Comparison of ENCODE assay signal across 15 cellular contexts in genomic region chr12:52521175-52521574, GRCh38. TPM values are rescaled to one million over a fixed set of nuclear protein-coding genes. Genes with fewer than 3 reads are reported as not detected.
A peak's percentile ranks its signal among the peaks of the same experiment; 100 is the strongest.
DNase-seq lines count a peak whose midpoint lies in the region; ATAC-seq and TF ChIP-seq lines count a peak whose summit lies in the region.
"Had no signal": no experiment of that assay in that cellular context is flagged by ENCODE, and none has a peak within 500 bp of the region (broad histone marks: within the 10 kb centered on the region; RNA-seq: fewer than 3 reads in every experiment).

No MANE protein-coding gene starts in this region.

- H3K9me3 ChIP-seq in mammary epithelial cell (replicated peaks; ENCODE audit: insufficient read depth, low read length), result no peaks in the 10 kb centered on the region
- H3K9me3 ChIP-seq: tibial nerve had no signal

- H3K18ac ChIP-seq in mesendoderm (ENCODE audit: low read length), result no peak overlapping the region

- BruUV-seq in mammary epithelial cell (replicated peaks; lab: Mats Ljungman, UMichigan), result no TSS peak

- H3K4me2 ChIP-seq in mammary epithelial cell (ENCODE audit: insufficient read depth, low read depth, low read length), result peak overlapping the region; percentile 73
- no peak overlapping the region for H3K4me2 ChIP-seq in mesendoderm (ENCODE audit: low read length)

- H2BK15ac ChIP-seq in mesendoderm (replicated peaks; ENCODE audit: low read depth), result no peak overlapping the region

- H2AFZ ChIP-seq in mammary epithelial cell (ENCODE audit: low read depth, low read length), result no peak overlapping the region

- H3K9ac ChIP-seq in mammary epithelial cell (ENCODE audit: insufficient read depth, low read length) (peak overlapping the region; percentile 98), mesendoderm (ENCODE audit: low read length) (no peak overlapping the region)

- H3K4ac ChIP-seq in mesendoderm (ENCODE audit: low read depth, low read length), result no peak overlapping the region

- no peak overlapping the region for H4K8ac ChIP-seq in mesendoderm (ENCODE audit: low read depth, low read length)

- H3K4me1 ChIP-seq in mammary epithelial cell (ENCODE audit: insufficient read depth, low read length) (peaks cover 64% of the 10 kb centered on the region), mesendoderm (ENCODE audit: control insufficient read depth, low read depth, low read length) (no peaks in the 10 kb centered on the region)

- no peak for TF ChIP-seq CTCF in mammary epithelial cell (conservative IDR thresholded peaks at IDR 0.05 in 1 of 2, IDR thresholded peaks at IDR 0.05 in 1 of 2; ENCODE audit: extremely low read depth in 1 of 2, insufficient read depth in 1 of 2, low read depth in 1 of 2, low read length in 2 of 2)

- H3K36me3 ChIP-seq in mammary epithelial cell (ENCODE audit: insufficient read depth, low read length), result peaks cover 24% of the 10 kb centered on the region
- no peaks in the 10 kb centered on the region for H3K36me3 ChIP-seq in mesendoderm (ENCODE audit: control insufficient read depth, insufficient read depth, low read length)
- H3K36me3 ChIP-seq: tibial nerve had no signal

- H2BK120ac ChIP-seq in mesendoderm (ENCODE audit: low read depth, low read length), result no peak overlapping the region

- dilution Hi-C loops in mammary epithelial cell (cut with HindIII; ENCODE audit: low sequenced_read_pairs), result no loop called here

- H3K23ac ChIP-seq in mesendoderm (ENCODE audit: low read length), result no peak overlapping the region

- intact Hi-C loops in cardiac septum (cut with DNase I) (no loop called here), Right ventricle myocardium superior (cut with DNase I) (no loop called here), mammary epithelial cell (cut with micrococcal nuclease) (loop anchor here (1.0 to 10.0 kb wide), 6 partner anchors 79 to 464 kb away; partner anchors contain the start of genes KRT3 and KRT7)

- H2BK5ac ChIP-seq in mesendoderm (ENCODE audit: low read length), result no peak overlapping the region

- CTCF ChIA-PET in mammary epithelial cell (lab: Charles Lee; ENCODE audit: low non-redundant PET), result interaction anchor here (0.8 to 1.0 kb wide), 2 partner anchors 78 to 126 kb away, joined by 3 to 4 read pairs; no protein-coding TSS in a partner anchor

- no peak overlapping the region for H2AK5ac ChIP-seq in mesendoderm (ENCODE audit: low read length)

- peaks cover 9% of the 10 kb centered on the region for H4K20me1 ChIP-seq in mammary epithelial cell (ENCODE audit: insufficient read depth, low read length)

- H3K79me1 ChIP-seq in mesendoderm (ENCODE audit: low read length), result no peaks in the 10 kb centered on the region

- WGBS in mammary epithelial cell (ENCODE audit: low coverage, missing lambda C conversion rate), result 2% methylated on average over 7 of the region's 10 CpGs
- WGBS in mesendoderm (ENCODE audit: extremely low coverage, insufficient coverage, low lambda C conversion rate), result no CpG with 5 or more reads among the region's 10 CpGs

- in situ Hi-C loops in mammary epithelial cell (cut with MboI; ENCODE audit: low sequenced_read_pairs in 2 of 2), result loop anchor here (5.0 to 10.0 kb wide), 2 partner anchors 356 to 376 kb away; no protein-coding TSS in a partner anchor

- H3K56ac ChIP-seq in mesendoderm (ENCODE audit: low read length), result no peak overlapping the region

- no peak for ATAC-seq in Right ventricle myocardium superior (ENCODE audit: poor library complexity)
- ATAC-seq in GM21619 (IDR thresholded peaks at IDR 0.05; ENCODE audit: unreplicated experiment), result no peak
- no peak for ATAC-seq in SK-N-SH treated with all-trans-retinoic acid at 6 μM for 48 hours
- ATAC-seq in HG02610 (IDR thresholded peaks at IDR 0.05; ENCODE audit: unreplicated experiment), result no peak
- ATAC-seq in HG03025 (IDR thresholded peaks at IDR 0.05; ENCODE audit: low FRiP score, unreplicated experiment), result no peak
- ATAC-seq: naive thymus-derived CD4-positive, alpha-beta T cell had no signal

- H4K5ac ChIP-seq in mesendoderm (ENCODE audit: low read length), result no peak overlapping the region

- DNase-seq in cardiac septum (ENCODE audit: low spot score) (peak; percentile 22), Right ventricle myocardium superior (no peak), mammary epithelial cell (peak; percentile 95), mesendoderm (peak; percentile 70)
- DNase-seq: activated naive CD8-positive, alpha-beta T cell treated with anti-CD3 and anti-CD28 coated beads for 36 hours; GOT3; NCI-H1105 treated with DMSO at 0.1 percent for 48 hours; NCI-H526; SIG-M5 had no signal

- H3K4me3 ChIP-seq in mammary epithelial cell (replicated peaks in 1 of 3; ENCODE audit: insufficient read depth in 1 of 3, low read depth in 2 of 3, low read length in 3 of 3), result peak overlapping the region; percentile 35 to 79 (median 44)
- H3K4me3 ChIP-seq in mesendoderm (ENCODE audit: low read length), result no peak overlapping the region
- H3K4me3 ChIP-seq: tibial nerve had no signal

- H3K27ac ChIP-seq in mammary epithelial cell (ENCODE audit: insufficient read depth, low read depth, low read length) (peak overlapping the region; percentile 99), mesendoderm (ENCODE audit: low read depth, low read length) (no peak overlapping the region)

- H3K27me3 ChIP-seq in mammary epithelial cell (ENCODE audit: insufficient read depth, low read length) (no peaks in the 10 kb centered on the region), mesendoderm (ENCODE audit: insufficient read depth, low read length, poor library complexity) (no peaks in the 10 kb centered on the region)
- H3K27me3 ChIP-seq: tibial nerve had no signal

- H3K79me2 ChIP-seq in mammary epithelial cell (ENCODE audit: insufficient read depth, low read length) (peaks cover 45% of the 10 kb centered on the region), mesendoderm (ENCODE audit: control insufficient read depth, insufficient read depth, low read length) (no peaks in the 10 kb centered on the region)

TF ChIP-seq in SK-N-SH treated with all-trans-retinoic acid at 6 μM for 48 hours, 23 proteins besides CTCF, POLR2A, EP300 and RAD21:
- no peak for TF ChIP-seq TOX (CRISPR knock-in tag; IDR thresholded peaks at IDR 0.05; ENCODE audit: borderline replicate concordance)
- no peak for TF ChIP-seq ZNF70 (CRISPR knock-in tag; IDR thresholded peaks at IDR 0.05)
- TF ChIP-seq ARNTL (CRISPR knock-in tag; IDR thresholded peaks at IDR 0.05; ENCODE audit: borderline replicate concordance, low read depth), result no peak
- TF ChIP-seq CSDC2 (CRISPR knock-in tag; IDR thresholded peaks at IDR 0.05), result no peak
- no peak for TF ChIP-seq TSHZ2 (CRISPR knock-in tag; IDR thresholded peaks at IDR 0.05)
- no peak for TF ChIP-seq ISL1 (CRISPR knock-in tag; IDR thresholded peaks at IDR 0.05)
- TF ChIP-seq ZFP3 (CRISPR knock-in tag; IDR thresholded peaks at IDR 0.05), result no peak

RNA-seq across cellular contexts. Expression of gene KRT5, which starts 1.0 kb away (rescaled TPM):
- total RNA-seq in cardiac septum, result not detected
- not detected for total RNA-seq in Right ventricle myocardium superior
- 1,000 to 10,000 TPM; 7,365 to 9,297 TPM for total RNA-seq in mammary epithelial cell
- 8,158 TPM for polyA plus RNA-seq in mammary epithelial cell
- polyA minus RNA-seq in mammary epithelial cell, result 8,553 TPM
- 0.04 TPM for polyA plus RNA-seq in mesendoderm (2013, experiment 1 of 2)
- 0.03 TPM for polyA plus RNA-seq in mesendoderm (2013, experiment 2 of 2)
- total RNA-seq: activated naive CD8-positive, alpha-beta T cell treated with anti-CD3 and anti-CD28 coated beads for 36 hours had no signal
- polyA plus RNA-seq: naive thymus-derived CD4-positive, alpha-beta T cell had no signal

RNA-seq across cellular contexts. Expression of gene KRT6A, which starts 28.1 kb away (rescaled TPM):
- total RNA-seq in cardiac septum, result not detected
- not detected for total RNA-seq in Right ventricle myocardium superior
- total RNA-seq in mammary epithelial cell, result 1,000 to 10,000 TPM; 5,785 to 6,260 TPM
- polyA plus RNA-seq in mammary epithelial cell, result 8,475 TPM
- polyA minus RNA-seq in mammary epithelial cell, result 6,728 TPM
- polyA plus RNA-seq in mesendoderm (2013, experiment 1 of 2), result not detected
- not detected for polyA plus RNA-seq in mesendoderm (2013, experiment 2 of 2)
- total RNA-seq: activated naive CD8-positive, alpha-beta T cell treated with anti-CD3 and anti-CD28 coated beads for 36 hours; naive thymus-derived CD4-positive, alpha-beta T cell had no signal
- polyA plus RNA-seq: naive thymus-derived CD4-positive, alpha-beta T cell had no signal

RNA-seq across cellular contexts. Expression of gene KRT71, which starts 31.8 kb away (rescaled TPM):
- not detected for total RNA-seq in cardiac septum
- total RNA-seq in Right ventricle myocardium superior, result not detected
- not detected for total RNA-seq in mammary epithelial cell
- polyA plus RNA-seq in mammary epithelial cell, result not detected
- polyA minus RNA-seq in mammary epithelial cell, result not detected
- polyA plus RNA-seq in mesendoderm (2013, experiment 1 of 2), result not detected
- polyA plus RNA-seq in mesendoderm (2013, experiment 2 of 2), result not detected
- total RNA-seq: activated naive CD8-positive, alpha-beta T cell treated with anti-CD3 and anti-CD28 coated beads for 36 hours; naive thymus-derived CD4-positive, alpha-beta T cell; tibial nerve had no signal
- polyA plus RNA-seq: naive thymus-derived CD4-positive, alpha-beta T cell had no signal

RNA-seq across cellular contexts. Expression of gene KRT6C, which starts 47.6 kb away (rescaled TPM):
- not detected for total RNA-seq in cardiac septum
- total RNA-seq in Right ventricle myocardium superior, result not detected
- total RNA-seq in mammary epithelial cell, result 10 to 100 TPM; 16.6 to 29.5 TPM
- 23.6 TPM for polyA plus RNA-seq in mammary epithelial cell
- 1.8 TPM for polyA minus RNA-seq in mammary epithelial cell
- polyA plus RNA-seq in mesendoderm (2013, experiment 1 of 2), result not detected
- not detected for polyA plus RNA-seq in mesendoderm (2013, experiment 2 of 2)
- total RNA-seq: activated naive CD8-positive, alpha-beta T cell treated with anti-CD3 and anti-CD28 coated beads for 36 hours; naive thymus-derived CD4-positive, alpha-beta T cell; tibial nerve had no signal
- polyA plus RNA-seq: naive thymus-derived CD4-positive, alpha-beta T cell had no signal

RNA-seq across cellular contexts. Expression of gene KRT74, which starts 52.5 kb away (rescaled TPM):
- not detected for total RNA-seq in cardiac septum
- total RNA-seq in Right ventricle myocardium superior, result not detected
- total RNA-seq in mammary epithelial cell, result not detected
- 0.05 TPM for polyA plus RNA-seq in mammary epithelial cell
- not detected for polyA minus RNA-seq in mammary epithelial cell
- polyA plus RNA-seq in mesendoderm (2013, experiment 1 of 2), result not detected
- not detected for polyA plus RNA-seq in mesendoderm (2013, experiment 2 of 2)
- total RNA-seq: activated naive CD8-positive, alpha-beta T cell treated with anti-CD3 and anti-CD28 coated beads for 36 hours; tibial nerve had no signal
- polyA plus RNA-seq: naive thymus-derived CD4-positive, alpha-beta T cell had no signal

Comparison
In these comparisons a context has a peak if more than half of its experiments do, and no peak if none do; other contexts are left out.
1. RNA of gene KRT5, which starts 1.0 kb away (total RNA-seq): 7,365 to 9,297 TPM in mammary epithelial cell; not detected in cardiac septum (single experiment) and not detected in Right ventricle myocardium superior (single experiment); every median in the first group is over 1,000 times any median in the second.
2. RNA of gene KRT6A, which starts 28.1 kb away (total RNA-seq): 5,785 to 6,260 TPM in mammary epithelial cell; not detected in cardiac septum (single experiment) and not detected in Right ventricle myocardium superior (single experiment); every median in the first group is over 1,000 times any median in the second.